In genomic region chr15:56919708-56920637, GRCh38 we compare ENCODE assay signal across 8 cellular contexts. TPM values are rescaled to one million over a fixed set of nuclear protein-coding genes. Genes with fewer than 3 reads are reported as not detected.
DNase-seq lines count a peak whose midpoint lies in the region; ATAC-seq and TF ChIP-seq lines count a peak whose summit lies in the region.

No MANE protein-coding gene starts in this region.

- H3K4me2 ChIP-seq in OCI-LY3 (ENCODE audit: low read length) = peak overlapping the region; percentile 94

- no peak for TF ChIP-seq CTCF in OCI-LY3 (IDR thresholded peaks at IDR 0.05; ENCODE audit: low read depth, low read length)

- H3K79me2 ChIP-seq in OCI-LY3 (ENCODE audit: low read length) = peaks cover 31% of the 10 kb centered on the region

- H3K4me3 ChIP-seq in OCI-LY3 (ENCODE audit: low read length) (peak overlapping the region; percentile 97), right cardiac atrium (ENCODE audit: low read length) (peak overlapping the region; percentile 92), rectal smooth muscle tissue (ENCODE audit: low read length) (peak overlapping the region; percentile 62)

- H3K27ac ChIP-seq in OCI-LY3 (ENCODE audit: low read length) = peak overlapping the region; percentile 69
- H3K27ac ChIP-seq in adipose tissue (ENCODE audit: low read depth, low read length) = peak overlapping the region; percentile 84
- H3K27ac ChIP-seq in right cardiac atrium (ENCODE audit: low read length) = peak overlapping the region; percentile 89
- peak overlapping the region; percentile 86 for H3K27ac ChIP-seq in rectal smooth muscle tissue (ENCODE audit: low read depth, low read length)

- H3K4me1 ChIP-seq in OCI-LY3 (ENCODE audit: low read length) (peaks cover 16% of the 10 kb centered on the region), right cardiac atrium (ENCODE audit: control insufficient read depth, insufficient read depth, low read length) (peaks cover 5% of the 10 kb centered on the region), rectal smooth muscle tissue (ENCODE audit: control insufficient read depth, insufficient read depth, low read length) (peaks cover 15% of the 10 kb centered on the region)

- DNase-seq in NCI-H510A treated with DMSO at 0.1 percent for 48 hours (lab: John Stamatoyannopoulos, UW) (peak; percentile 19), NCI-H510A (lab: John Stamatoyannopoulos, UW) (no peak), right cardiac atrium (peak in 2 of 3 donors; percentile 29 to 70), NOMO-1 treated with dmso at 0.1 percent for 144 hours (lab: John Stamatoyannopoulos, UW; ENCODE audit: unreplicated experiment) (no peak)

- H3K36me3 ChIP-seq in OCI-LY3 (replicated peaks; ENCODE audit: low read depth, low read length) = peaks cover 15% of the 10 kb centered on the region
- no peaks in the 10 kb centered on the region for H3K36me3 ChIP-seq in rectal smooth muscle tissue (ENCODE audit: control insufficient read depth, insufficient read depth, low read length)

- H3K9me3 ChIP-seq in OCI-LY3 (ENCODE audit: insufficient read depth, low read length) (no peaks in the 10 kb centered on the region), right cardiac atrium (ENCODE audit: control insufficient read depth, low read length) (no peaks in the 10 kb centered on the region)

- intact Hi-C loops in right cardiac atrium (cut with DNase I) = loop anchor here (2.0 to 10.0 kb wide), 2 partner anchors 33 to 215 kb away; no protein-coding TSS in a partner anchor

- H3K27me3 ChIP-seq in OCI-LY3 (ENCODE audit: low read depth, low read length) = no peaks in the 10 kb centered on the region
- H3K27me3 ChIP-seq in right cardiac atrium (ENCODE audit: control insufficient read depth, insufficient read depth) = no peaks in the 10 kb centered on the region
- no peaks in the 10 kb centered on the region for H3K27me3 ChIP-seq in rectal smooth muscle tissue (ENCODE audit: control insufficient read depth, insufficient read depth, low read length)

- 2 to 3% (median 3%) methylated on average over 27 to 30 of the region's 30 CpGs for WGBS in adipose tissue, 3 donors
- 4% methylated on average over 30 of the region's 30 CpGs for WGBS in right cardiac atrium

- H3K9ac ChIP-seq in OCI-LY3 (ENCODE audit: low read length) = peak overlapping the region; percentile 94
- peak overlapping the region; percentile 2 for H3K9ac ChIP-seq in rectal smooth muscle tissue (ENCODE audit: low read length)

- peak; percentile 5 for ATAC-seq in HG02852 (IDR thresholded peaks at IDR 0.05; ENCODE audit: unreplicated experiment)
- ATAC-seq in right cardiac atrium = peak; percentile 1 to 9

- no peaks in the 10 kb centered on the region for H4K20me1 ChIP-seq in OCI-LY3 (ENCODE audit: insufficient read depth, low read length)

- H2AFZ ChIP-seq in OCI-LY3 (ENCODE audit: low read depth, low read length) = 0 out of 2 replicates have a peak overlapping the region, but pooled peaks have one; percentile 63

RNA-seq across cellular contexts. Expression of gene TCF12, which starts 1.5 kb away (rescaled TPM):
- polyA plus RNA-seq in adipose tissue (10 to 100 TPM in 2 of 3 donors, 1 to 10 TPM in 1; 8.2 to 20.1 (median 16.6) TPM), right cardiac atrium (11.7 TPM)
- 10 to 100 TPM; 50.4 to 58.8 (median 53.2) TPM for total RNA-seq in right cardiac atrium

Comparison
In these comparisons a context has a peak if more than half of its experiments do, and no peak if none do; other contexts are left out.
1. DNase-seq: peak in NCI-H510A treated with DMSO at 0.1 percent for 48 hours (single experiment) and right cardiac atrium (2 of 3); none in NCI-H510A (single experiment) and NOMO-1 treated with dmso at 0.1 percent for 144 hours (single experiment).
2. Peak in every context shown above with its lines, with median percentiles within 50 percentile points of each other: H3K27ac ChIP-seq and H3K4me3 ChIP-seq.